Comparison of ENCODE assay signal across 8 cellular contexts in the genomic region with DNA sequence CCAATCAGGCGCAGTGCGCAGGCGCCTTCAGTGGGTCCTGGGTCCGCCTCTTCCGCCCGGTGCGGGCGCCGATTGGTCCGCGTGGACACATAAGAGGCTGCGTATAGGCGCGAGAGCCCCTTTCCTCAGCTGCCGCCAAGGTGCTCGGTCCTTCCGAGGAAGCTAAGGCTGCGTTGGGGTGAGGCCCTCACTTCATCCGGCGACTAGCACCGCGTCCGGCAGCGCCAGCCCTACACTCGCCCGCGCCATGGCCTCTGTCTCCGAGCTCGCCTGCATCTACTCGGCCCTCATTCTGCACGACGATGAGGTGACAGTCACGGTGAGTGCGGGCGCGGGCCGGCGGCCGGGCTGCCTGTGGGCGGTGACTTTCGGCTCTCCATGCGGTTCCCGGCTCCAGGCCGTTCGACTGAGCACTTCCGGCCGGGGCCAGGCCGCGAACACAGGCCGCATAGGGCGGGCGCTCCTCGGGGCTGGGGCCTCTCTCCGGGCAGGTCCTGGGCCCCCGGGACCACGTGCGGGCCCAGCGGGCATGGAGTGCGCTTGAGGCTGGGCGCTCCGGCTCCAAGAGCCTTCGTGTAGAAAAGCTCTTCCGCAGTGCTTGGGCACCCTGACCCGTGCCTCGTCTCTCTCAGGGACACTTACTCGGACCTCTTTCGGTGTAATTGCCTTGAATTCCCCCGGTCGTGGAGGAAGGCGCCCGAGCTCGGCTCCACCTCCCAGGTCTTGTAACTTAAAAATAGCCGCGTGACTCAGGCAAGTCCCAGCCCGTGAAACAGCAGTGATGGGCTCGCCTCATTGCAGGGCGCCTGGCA. TPM values are rescaled to one million over a fixed set of nuclear protein-coding genes. Genes with fewer than 3 reads are reported as not detected.
DNase-seq lines count a peak whose midpoint lies in the region; ATAC-seq and TF ChIP-seq lines count a peak whose summit lies in the region.

Gene RPLP1 (plus strand): TSS at position 117 of the 812 bp plus-strand sequence. CDS start 131 bp downstream, at position 248.

- no peaks in the 10 kb centered on the region for H3K9me3 Mint-ChIP-seq in T-helper 2 cell treated with Interferon-gamma antibody and Interleukin-4, amounts not matched to agents 5 μg/mL and 100 μg/mL, for 36 hours

- H3K36me3 Mint-ChIP-seq in T-helper 2 cell treated with Interferon-gamma antibody and Interleukin-4, amounts not matched to agents 5 μg/mL and 100 μg/mL, for 36 hours (ENCODE audit: low read depth) = peaks cover 50% of the 10 kb centered on the region

- peak; percentile 84 for DNase-seq in NCI-H1694 (lab: John Stamatoyannopoulos, UW)
- peak; percentile 95 for DNase-seq in T-helper 2 cell treated with Interferon-gamma antibody and Interleukin-4, amounts not matched to agents 5 μg/mL and 100 μg/mL, for 36 hours (ENCODE audit: low spot score)
- peak; percentile 88 to 98 for DNase-seq in ascending aorta (ENCODE audit: low spot score in 2 of 2)
- peak; percentile 97 to 99 (median 98) for DNase-seq in right cardiac atrium
- DNase-seq in putamen (ENCODE audit: low spot score) = peak; percentile 96
- DNase-seq in vagina (ENCODE audit: extremely low spot score in 2 of 2) = peak in 1 of 2 donors; percentile 98

- H3K9me3 ChIP-seq in ascending aorta = no peaks in the 10 kb centered on the region
- no peaks in the 10 kb centered on the region for H3K9me3 ChIP-seq in right cardiac atrium (ENCODE audit: control insufficient read depth, low read length)
- no peaks in the 10 kb centered on the region for H3K9me3 ChIP-seq in vagina

- peak within 1 kb of the TSS; percentile 99 for H3K27ac Mint-ChIP-seq in T-helper 2 cell treated with Interferon-gamma antibody and Interleukin-4, amounts not matched to agents 5 μg/mL and 100 μg/mL, for 36 hours

- H3K4me3 ChIP-seq in ascending aorta (peak within 1 kb of the TSS; percentile 87 to 89), right cardiac atrium (ENCODE audit: low read length) (peak within 1 kb of the TSS; percentile 60), vagina (peak within 1 kb of the TSS; percentile 93 to 99)

- under 1% methylated on average over 77 of the region's 77 CpGs for WGBS in right cardiac atrium

- H3K36me3 ChIP-seq in ascending aorta = peaks cover 14 to 33% of the 10 kb centered on the region in 2 donors
- H3K36me3 ChIP-seq in vagina = peaks cover 0 to 26% of the 10 kb centered on the region in 2 donors

- intact Hi-C loops in ascending aorta (cut with DNase I) = loop anchor here (1.0 to 10.0 kb wide), 4 partner anchors 9 to 1022 kb away; partner anchors contain the start of genes GLCE and KIF23
- intact Hi-C loops in right cardiac atrium (cut with DNase I) = no loop called here
- intact Hi-C loops in vagina (cut with DNase I) = no loop called here

- H3K27ac ChIP-seq in ascending aorta (peak within 1 kb of the TSS; percentile 96 to 97), right cardiac atrium (ENCODE audit: low read length) (peak within 1 kb of the TSS; percentile 97), vagina (peak within 1 kb of the TSS; percentile 95)

- no peak for TF ChIP-seq CTCF in ascending aorta (IDR thresholded peaks at IDR 0.05)
- no peak for TF ChIP-seq CTCF in vagina (IDR thresholded peaks at IDR 0.05)

- H3K27me3 Mint-ChIP-seq in T-helper 2 cell treated with Interferon-gamma antibody and Interleukin-4, amounts not matched to agents 5 μg/mL and 100 μg/mL, for 36 hours (ENCODE audit: low read depth) = no peaks in the 10 kb centered on the region

- H3K4me1 ChIP-seq in ascending aorta = peaks cover 8 to 17% of the 10 kb centered on the region in 2 donors
- H3K4me1 ChIP-seq in right cardiac atrium (ENCODE audit: control insufficient read depth, insufficient read depth, low read length) = peaks cover 7% of the 10 kb centered on the region
- peaks cover 40% of the 10 kb centered on the region for H3K4me1 ChIP-seq in vagina

- H3K27me3 ChIP-seq in ascending aorta (no peaks in the 10 kb centered on the region), right cardiac atrium (ENCODE audit: control insufficient read depth, insufficient read depth) (no peaks in the 10 kb centered on the region), vagina (no peaks in the 10 kb centered on the region)

- H3K4me3 Mint-ChIP-seq in T-helper 2 cell treated with Interferon-gamma antibody and Interleukin-4, amounts not matched to agents 5 μg/mL and 100 μg/mL, for 36 hours = peak within 1 kb of the TSS; percentile 95

- H3K4me1 Mint-ChIP-seq in T-helper 2 cell treated with Interferon-gamma antibody and Interleukin-4, amounts not matched to agents 5 μg/mL and 100 μg/mL, for 36 hours (ENCODE audit: low read depth) = peaks cover 32% of the 10 kb centered on the region

- TF ChIP-seq POLR2A in vagina (IDR thresholded peaks at IDR 0.05) = peak in 1 of 2 donors; percentile 64

- ATAC-seq in GM18498 (IDR thresholded peaks at IDR 0.05; ENCODE audit: unreplicated experiment) = peak; percentile 87
- ATAC-seq in HG02870 (IDR thresholded peaks at IDR 0.05; ENCODE audit: unreplicated experiment) = peak; percentile 73
- peak; percentile 96 to 97 for ATAC-seq in right cardiac atrium

RNA-seq across cellular contexts. Expression of gene RPLP1, which starts in this region (rescaled TPM):
- total RNA-seq in ascending aorta (379 TPM), right cardiac atrium (1,000 to 10,000 TPM in 2 of 4 donors, 100 to 1,000 TPM in 2; 899 to 1,271 (median 999) TPM), vagina (1,258 TPM)
- 1,013 TPM for polyA plus RNA-seq in right cardiac atrium
